11 cellular contexts compared by ENCODE assay signal in genomic region chr1:236120725-236121153, GRCh38. TPM values are rescaled to one million over a fixed set of nuclear protein-coding genes. Genes with fewer than 3 reads are reported as not detected.
DNase-seq lines count a peak whose midpoint lies in the region; ATAC-seq, FAIRE-seq and TF ChIP-seq lines count a peak whose summit lies in the region.
"Had no signal": no experiment of that assay in that cellular context is flagged by ENCODE, and none has a peak within 500 bp of the region (broad histone marks: within the 10 kb centered on the region; RNA-seq: fewer than 3 reads in every experiment).

No MANE protein-coding gene starts in this region.

- no peak overlapping the region for H3K4ac ChIP-seq in H1 (replicated peaks; ENCODE audit: insufficient read length, low read depth, low read length)

- H2AK5ac ChIP-seq in H1 (ENCODE audit: low read depth, low read length): no peak overlapping the region

- H4K20me1 ChIP-seq in H1 (replicated peaks in 1 of 2; ENCODE audit: control insufficient read depth in 1 of 2, insufficient read depth in 2 of 2, low read length in 2 of 2): no peaks in the 10 kb centered on the region

- TF ChIP-seq RAD21 in H1 (IDR thresholded peaks at IDR 0.05 in 1 of 2, conservative IDR thresholded peaks at IDR 0.05 in 1 of 2; ENCODE audit: low read depth in 2 of 2, low read length in 2 of 2): no peak

- no peak overlapping the region for H4K91ac ChIP-seq in H1 (replicated peaks; ENCODE audit: insufficient read length, low read length)

- no peaks in the 10 kb centered on the region for H3K9me3 ChIP-seq in H1 (ENCODE audit: insufficient read depth in 2 of 2, low read depth in 1 of 2, low read length in 1 of 2)
- H3K9me3 ChIP-seq: breast epithelium, neutrophil had no signal

- no peaks in the 10 kb centered on the region for H3K4me1 ChIP-seq in H1 (replicated peaks in 1 of 4; ENCODE audit: control insufficient read depth in 3 of 4, insufficient read depth in 4 of 4, low read length in 3 of 4)
- H3K4me1 ChIP-seq: breast epithelium had no signal

- no peak overlapping the region for H3K27ac ChIP-seq in H1 (ENCODE audit: low read depth, low read length)
- H3K27ac ChIP-seq in RWPE1: no peak overlapping the region
- H3K27ac ChIP-seq: breast epithelium, neutrophil had no signal

- H3K27me3 ChIP-seq in H1 (replicated peaks in 1 of 4; ENCODE audit: control insufficient read depth in 3 of 4, extremely low read depth in 1 of 4, insufficient read depth in 3 of 4, low read length in 3 of 4): no peaks in the 10 kb centered on the region
- H3K27me3 ChIP-seq: breast epithelium had no signal

- no peak overlapping the region for H2BK12ac ChIP-seq in H1 (ENCODE audit: low read depth, low read length)

- no peak overlapping the region for H3K9ac ChIP-seq in H1 (replicated peaks in 1 of 4; ENCODE audit: extremely low read depth in 1 of 4, low read depth in 3 of 4, low read length in 3 of 4)

- H3K18ac ChIP-seq in H1 (ENCODE audit: extremely low read depth, low read length): no peak overlapping the region

- H3K23me2 ChIP-seq in H1 (ENCODE audit: low read depth, low read length): no peaks in the 10 kb centered on the region

- H3K23ac ChIP-seq in H1 (ENCODE audit: insufficient read length): no peak overlapping the region

- no peak for TF ChIP-seq CTCF in GM10248 (IDR thresholded peaks at IDR 0.05; ENCODE audit: control extremely low read depth, extremely low read depth, low read depth, missing control alignments)
- TF ChIP-seq CTCF in H1 (IDR thresholded peaks at IDR 0.05; ENCODE audit: control extremely low read depth in 1 of 3, insufficient read depth in 1 of 3, low read depth in 1 of 3, low read length in 3 of 3): no peak
- no peak for TF ChIP-seq CTCF in RWPE1 (conservative IDR thresholded peaks at IDR 0.05; ENCODE audit: low read depth)

- H4K8ac ChIP-seq in H1 (ENCODE audit: extremely low read depth, insufficient read depth, low read length): no peak overlapping the region; the same call in 1 of the 2 replicates

- H3K56ac ChIP-seq in H1 (replicated peaks; ENCODE audit: insufficient read length, low read depth, low read length): no peak overlapping the region

- ATAC-seq in GM19438 (IDR thresholded peaks at IDR 0.05; ENCODE audit: low read depth, unreplicated experiment): peak; percentile 57
- ATAC-seq in HG03196 (IDR thresholded peaks at IDR 0.05; ENCODE audit: unreplicated experiment): peak; percentile 55

- 88% methylated on average over 10 of the region's 10 CpGs; no CpG with 5 or more reads in 1 of the 2 experiments for WGBS in H1 (ENCODE audit: extremely low coverage in 1 of 2, insufficient coverage in 1 of 2, insufficient read length in 1 of 2, insufficient replicate concordance in 2 of 2, low coverage in 1 of 2, low lambda C conversion rate in 2 of 2, missing lambda C conversion rate in 1 of 2), 2 experiments

- no peak overlapping the region for H4K5ac ChIP-seq in H1 (ENCODE audit: insufficient read length, low read depth, low read length)

- H3K14ac ChIP-seq in H1 (ENCODE audit: insufficient read length): no peak overlapping the region

- CTCF ChIA-PET in GM10248 (lab: Yijun Ruan, JAX) (no interaction called here), H1 (lab: Charles Lee; ENCODE audit: partially characterized antibody) (interaction anchor here (0.6 to 2.7 kb wide), 3 partner anchors 16 to 179 kb away, joined by 3 to 10 read pairs (median 3); no protein-coding TSS in a partner anchor), RWPE1 (lab: Yijun Ruan, JAX) (no interaction called here)

- no peaks in the 10 kb centered on the region for H3K79me1 ChIP-seq in H1 (ENCODE audit: low read depth, low read length)

- H2BK20ac ChIP-seq in H1 (ENCODE audit: low read length): no peak overlapping the region

- no peaks in the 10 kb centered on the region for H3K36me3 ChIP-seq in H1 (ENCODE audit: control insufficient read depth in 2 of 4, insufficient read depth in 4 of 4, low read length in 3 of 4)
- H3K36me3 ChIP-seq: breast epithelium, neutrophil had no signal

- H3K79me2 ChIP-seq in H1 (ENCODE audit: control insufficient read depth in 1 of 2, insufficient read depth in 2 of 2, low read length in 2 of 2): no peaks in the 10 kb centered on the region

- POLR2A ChIA-PET in GM10248 (lab: Yijun Ruan, JAX) (interaction anchor here (0.5 kb wide), 1 partner anchor 153 kb away, joined by 6 read pairs; no protein-coding TSS in a partner anchor), H1 (lab: Charles Lee; ENCODE audit: partially characterized antibody) (no interaction called here), RWPE1 (lab: Yijun Ruan, JAX; ENCODE audit: low non-redundant PET) (no interaction called here)

- no peak overlapping the region for H3K4me2 ChIP-seq in H1 (ENCODE audit: insufficient read depth in 1 of 2, low read depth in 2 of 2, low read length in 2 of 2)

- no peak overlapping the region for H3K4me3 ChIP-seq in H1 (ENCODE audit: extremely low read depth in 1 of 4, insufficient read depth in 2 of 4, low read depth in 3 of 4, low read length in 4 of 4)
- H3K4me3 ChIP-seq: breast epithelium had no signal

- no peak overlapping the region for H2BK15ac ChIP-seq in H1 (ENCODE audit: low read length)

- H2BK5ac ChIP-seq in H1 (ENCODE audit: low read depth, low read length): no peak overlapping the region

- no peak overlapping the region for H2BK120ac ChIP-seq in H1 (replicated peaks; ENCODE audit: low read depth, low read length)

- H2AFZ ChIP-seq in H1 (ENCODE audit: low read length): peak overlapping the region; percentile 12; the same call in 1 of the 2 replicates

- FAIRE-seq in H1 (lab: Jason Lieb, UNC): no peak

- TF ChIP-seq EP300 in H1 (IDR thresholded peaks at IDR 0.05; ENCODE audit: borderline replicate concordance in 1 of 2, low read depth in 2 of 2, low read length in 2 of 2): no peak

- DNase-seq in GM10248 (ENCODE audit: extremely low spot score) (peak; percentile 52), H1 (ENCODE audit: low read depth in 1 of 2, low spot score in 2 of 2) (no peak), RWPE1 (ENCODE audit: low spot score) (no peak), GOT3 (lab: John Stamatoyannopoulos, UW) (no peak), NCI-H446 treated with DMSO at 0.1 percent for 48 hours (lab: John Stamatoyannopoulos, UW) (no peak), OCI-M2 (lab: John Stamatoyannopoulos, UW; ENCODE audit: unreplicated experiment) (no peak)
- DNase-seq: T-helper 9 cell had no signal

- TF ChIP-seq POLR2A in H1 (IDR thresholded peaks at IDR 0.05; ENCODE audit: control extremely low read depth in 1 of 2, low read depth in 2 of 2, low read length in 2 of 2): no peak

TF ChIP-seq in H1, 55 proteins besides CTCF, POLR2A, EP300 and RAD21:
- TF ChIP-seq NRF1 (IDR thresholded peaks at IDR 0.05; ENCODE audit: low read depth, low read length) (no peak), FOSL1 (IDR thresholded peaks at IDR 0.05; ENCODE audit: insufficient read depth, low read depth, low read length) (no peak), RNF2 (IDR thresholded peaks at IDR 0.05; ENCODE audit: borderline replicate concordance, low read depth, low read length, missing control alignments, poor library complexity, severe bottlenecking) (no peak), TAF7 (optimal IDR thresholded peaks at IDR 0.05; ENCODE audit: borderline replicate concordance, low read depth, low read length) (no peak), JUND (IDR thresholded peaks at IDR 0.05; ENCODE audit: low read length) (no peak), RBBP5 (IDR thresholded peaks at IDR 0.05; ENCODE audit: borderline replicate concordance, low read depth, low read length) (no peak), MAFK (IDR thresholded peaks at IDR 0.05; ENCODE audit: low read depth, low read length) (no peak), ASH2L (IDR thresholded peaks at IDR 0.05; ENCODE audit: low read length) (no peak), SP2 (IDR thresholded peaks at IDR 0.05; ENCODE audit: low read length) (no peak), CHD1 (IDR thresholded peaks at IDR 0.05; ENCODE audit: low read depth, low read length) (no peak), SP1 (IDR thresholded peaks at IDR 0.05; ENCODE audit: low read depth, low read length) (no peak)

RNA-seq across cellular contexts. Expression of gene GPR137B, which starts 21.6 kb away (rescaled TPM):
- 7.4 and 7.7 TPM in 2 replicates for total RNA-seq in H1 (2021; fragmentation: NEBNext Ultra II Directional; extraction: Animal tissue kit (Norgen Biotek cat#: 25700))
- 6.4 and 6.9 TPM in 2 replicates for polyA plus RNA-seq in H1 (2011; rRNA removed)
- polyA plus RNA-seq in H1 (2011; cell fraction: cytosol; rRNA removed): 3.8 TPM
- 17.5 TPM for polyA plus RNA-seq in H1 (2011; cell fraction: nucleus; rRNA removed)
- 4.8 to 6.8 TPM (median 6.4 TPM) in 4 replicates for polyA plus RNA-seq in H1 (2012, experiment 1 of 2)
- 2.7 TPM for polyA plus RNA-seq in H1 (2012, experiment 2 of 2)
- 7.5 TPM for polyA plus RNA-seq in H1 (2013, experiment 1 of 2)
- polyA plus RNA-seq in H1 (2013, experiment 2 of 2): 8.2 TPM
- 6.5 and 7.5 TPM in 2 replicates for polyA minus RNA-seq in H1 (2011; rRNA and poly(A)+ RNA removed)
- polyA minus RNA-seq in H1 (2011; cell fraction: cytosol; rRNA and poly(A)+ RNA removed): 2.5 TPM
- polyA minus RNA-seq in H1 (2011; cell fraction: nucleus; rRNA and poly(A)+ RNA removed): 16.5 TPM

RNA-seq across cellular contexts. Expression of gene NID1, which starts 55.8 kb away (rescaled TPM):
- total RNA-seq in H1 (2021; fragmentation: NEBNext Ultra II Directional; extraction: Animal tissue kit (Norgen Biotek cat#: 25700)): 24.9 and 25.4 TPM in 2 replicates
- 20.9 and 32.3 TPM in 2 replicates for polyA plus RNA-seq in H1 (2011; rRNA removed)
- 13.5 TPM for polyA plus RNA-seq in H1 (2011; cell fraction: cytosol; rRNA removed)
- 41.0 TPM for polyA plus RNA-seq in H1 (2011; cell fraction: nucleus; rRNA removed)
- polyA plus RNA-seq in H1 (2012, experiment 1 of 2): 23.2 to 28.5 TPM (median 24.9 TPM) in 4 replicates
- 10.7 TPM for polyA plus RNA-seq in H1 (2012, experiment 2 of 2)
- 82.7 TPM for polyA plus RNA-seq in H1 (2013, experiment 1 of 2)
- polyA plus RNA-seq in H1 (2013, experiment 2 of 2): 66.1 TPM
- 23.0 and 27.1 TPM in 2 replicates for polyA minus RNA-seq in H1 (2011; rRNA and poly(A)+ RNA removed)
- 21.0 TPM for polyA minus RNA-seq in H1 (2011; cell fraction: cytosol; rRNA and poly(A)+ RNA removed)
- polyA minus RNA-seq in H1 (2011; cell fraction: nucleus; rRNA and poly(A)+ RNA removed): 15.5 TPM
